In genomic region chr4:10180927-10181744, GRCh38 we compare ENCODE assay signal across 9 cellular contexts.
A peak's percentile ranks its signal among the peaks of the same experiment; 100 is the strongest.
DNase-seq lines count a peak whose midpoint lies in the region; ATAC-seq and TF ChIP-seq lines count a peak whose summit lies in the region.
"Had no signal": no experiment of that assay in that cellular context is flagged by ENCODE, and none has a peak within 500 bp of the region (broad histone marks: within the 10 kb centered on the region; RNA-seq: fewer than 3 reads in every experiment).

No MANE protein-coding gene starts in this region.

- DNase-seq in GF-D8 (lab: John Stamatoyannopoulos, UW) (peak; percentile 98), transverse colon (no peak), DMS 273 treated with DMSO at 0.1 percent for 48 hours (lab: John Stamatoyannopoulos, UW) (no peak), caudate nucleus (lab: John Stamatoyannopoulos, UW) (no peak)
- peak; percentile 63 for DNase-seq in activated CD4-positive, alpha-beta memory T cell treated with anti-CD3 and anti-CD28 coated beads for 36 hours
- peak; percentile 67 for DNase-seq in natural killer cell treated with Interleukin-12 subunit alpha and Interleukin-12 subunit beta and Interleukin-15 and Interleukin-18, amount 100 ng/mL, for 72 hours (ENCODE audit: low spot score)

- no peak overlapping the region for H3K4me3 ChIP-seq in transverse colon
- H3K4me3 ChIP-seq: thoracic aorta had no signal

- no peaks in the 10 kb centered on the region for H3K4me1 ChIP-seq in transverse colon

- H3K36me3 ChIP-seq in transverse colon = no peaks in the 10 kb centered on the region
- H3K36me3 ChIP-seq: thoracic aorta had no signal

- ATAC-seq in GM19463 (IDR thresholded peaks at IDR 0.05; ENCODE audit: unreplicated experiment) (peak; percentile 93), HG03469 (IDR thresholded peaks at IDR 0.05; ENCODE audit: unreplicated experiment) (peak; percentile 99)
- ATAC-seq in natural killer cell treated with Interleukin-12 subunit alpha and Interleukin-12 subunit beta and Interleukin-15 and Interleukin-18, amount 100 ng/mL, for 72 hours = peak; percentile 87 to 92

- no peaks in the 10 kb centered on the region for H3K9me3 Mint-ChIP-seq in activated CD4-positive, alpha-beta memory T cell treated with anti-CD3 and anti-CD28 coated beads for 36 hours
- no peaks in the 10 kb centered on the region for H3K9me3 Mint-ChIP-seq in natural killer cell treated with Interleukin-12 subunit alpha and Interleukin-12 subunit beta and Interleukin-15 and Interleukin-18, amount 100 ng/mL, for 72 hours

- no peak overlapping the region for H3K4me3 Mint-ChIP-seq in activated CD4-positive, alpha-beta memory T cell treated with anti-CD3 and anti-CD28 coated beads for 36 hours
- H3K4me3 Mint-ChIP-seq in natural killer cell treated with Interleukin-12 subunit alpha and Interleukin-12 subunit beta and Interleukin-15 and Interleukin-18, amount 100 ng/mL, for 72 hours = peak overlapping the region; percentile 75

- no peaks in the 10 kb centered on the region for H3K36me3 Mint-ChIP-seq in activated CD4-positive, alpha-beta memory T cell treated with anti-CD3 and anti-CD28 coated beads for 36 hours
- peaks cover 9% of the 10 kb centered on the region for H3K36me3 Mint-ChIP-seq in natural killer cell treated with Interleukin-12 subunit alpha and Interleukin-12 subunit beta and Interleukin-15 and Interleukin-18, amount 100 ng/mL, for 72 hours

- H3K27ac Mint-ChIP-seq in activated CD4-positive, alpha-beta memory T cell treated with anti-CD3 and anti-CD28 coated beads for 36 hours = peak overlapping the region; percentile 88
- H3K27ac Mint-ChIP-seq in natural killer cell treated with Interleukin-12 subunit alpha and Interleukin-12 subunit beta and Interleukin-15 and Interleukin-18, amount 100 ng/mL, for 72 hours = peak overlapping the region; percentile 95 to 98

- WGBS in transverse colon (ENCODE audit: low coverage in 1 of 2), 2 donors = 77 to 80% methylated on average over 2 to 4 of the region's 4 CpGs

- intact Hi-C loops in activated CD4-positive, alpha-beta memory T cell treated with anti-CD3 and anti-CD28 coated beads for 36 hours (cut with micrococcal nuclease) = loop anchor here (1.0 to 10.0 kb wide), 7 partner anchors 19 to 1304 kb away; partner anchors contain the start of gene WDR1
- intact Hi-C loops in transverse colon (cut with DNase I; ENCODE audit: low total_unique reads) = no loop called here

- peaks cover 34% of the 10 kb centered on the region for H3K4me1 Mint-ChIP-seq in activated CD4-positive, alpha-beta memory T cell treated with anti-CD3 and anti-CD28 coated beads for 36 hours (ENCODE audit: low read depth)
- H3K4me1 Mint-ChIP-seq in natural killer cell treated with Interleukin-12 subunit alpha and Interleukin-12 subunit beta and Interleukin-15 and Interleukin-18, amount 100 ng/mL, for 72 hours (ENCODE audit: low read depth in 2 of 2) = peaks cover 51 to 60% of the 10 kb centered on the region in 2 donors

- no peaks in the 10 kb centered on the region for H3K27me3 ChIP-seq in transverse colon

- H3K27me3 Mint-ChIP-seq in activated CD4-positive, alpha-beta memory T cell treated with anti-CD3 and anti-CD28 coated beads for 36 hours = no peaks in the 10 kb centered on the region
- H3K27me3 Mint-ChIP-seq in natural killer cell treated with Interleukin-12 subunit alpha and Interleukin-12 subunit beta and Interleukin-15 and Interleukin-18, amount 100 ng/mL, for 72 hours = no peaks in the 10 kb centered on the region

- TF ChIP-seq POLR2A in transverse colon (IDR thresholded peaks at IDR 0.05) = no peak

- TF ChIP-seq EP300 in transverse colon (IDR thresholded peaks at IDR 0.05; ENCODE audit: low read depth) = no peak

- in situ Hi-C loops in transverse colon (cut with MboI; ENCODE audit: low pct_ligation_motif_present in 1 of 4, low pct_unique_long_range_greater_than_20kb in 1 of 4, low sequenced_read_pairs in 3 of 4) = no loop called here

- POLR2A ChIA-PET in activated CD4-positive, alpha-beta memory T cell treated with anti-CD3 and anti-CD28 coated beads for 36 hours (lab: Charles Lee) = no interaction called here

- no peaks in the 10 kb centered on the region for H3K9me3 ChIP-seq in transverse colon
- H3K9me3 ChIP-seq: thoracic aorta had no signal

- TF ChIP-seq CTCF in transverse colon (IDR thresholded peaks at IDR 0.05) = no peak

- H3K27ac ChIP-seq in transverse colon (no peak overlapping the region), caudate nucleus (ENCODE audit: low read depth, low read length) (no peak overlapping the region)
- H3K27ac ChIP-seq: thoracic aorta had no signal

- CTCF ChIA-PET in activated CD4-positive, alpha-beta memory T cell treated with anti-CD3 and anti-CD28 coated beads for 36 hours (lab: Charles Lee) = interaction anchor here (1.1 to 1.5 kb wide), 6 partner anchors 10 to 357 kb away, joined by 3 to 8 read pairs (median 4); partner anchors contain the start of gene WDR1

Comparison
In these comparisons a context has a peak if more than half of its experiments do, and no peak if none do; other contexts are left out.
1. DNase-seq: peak in GF-D8 (single experiment), activated CD4-positive, alpha-beta memory T cell treated with anti-CD3 and anti-CD28 coated beads for 36 hours (single experiment) and natural killer cell treated with Interleukin-12 subunit alpha and Interleukin-12 subunit beta and Interleukin-15 and Interleukin-18, amount 100 ng/mL, for 72 hours (single experiment); none in transverse colon (single experiment), DMS 273 treated with DMSO at 0.1 percent for 48 hours (single experiment) and caudate nucleus (0 of 61).
2. Peak in every context shown above with its lines, with median percentiles within 50 percentile points of each other: ATAC-seq.